ENCODE assay signal across 9 cellular contexts in the genomic region with DNA sequence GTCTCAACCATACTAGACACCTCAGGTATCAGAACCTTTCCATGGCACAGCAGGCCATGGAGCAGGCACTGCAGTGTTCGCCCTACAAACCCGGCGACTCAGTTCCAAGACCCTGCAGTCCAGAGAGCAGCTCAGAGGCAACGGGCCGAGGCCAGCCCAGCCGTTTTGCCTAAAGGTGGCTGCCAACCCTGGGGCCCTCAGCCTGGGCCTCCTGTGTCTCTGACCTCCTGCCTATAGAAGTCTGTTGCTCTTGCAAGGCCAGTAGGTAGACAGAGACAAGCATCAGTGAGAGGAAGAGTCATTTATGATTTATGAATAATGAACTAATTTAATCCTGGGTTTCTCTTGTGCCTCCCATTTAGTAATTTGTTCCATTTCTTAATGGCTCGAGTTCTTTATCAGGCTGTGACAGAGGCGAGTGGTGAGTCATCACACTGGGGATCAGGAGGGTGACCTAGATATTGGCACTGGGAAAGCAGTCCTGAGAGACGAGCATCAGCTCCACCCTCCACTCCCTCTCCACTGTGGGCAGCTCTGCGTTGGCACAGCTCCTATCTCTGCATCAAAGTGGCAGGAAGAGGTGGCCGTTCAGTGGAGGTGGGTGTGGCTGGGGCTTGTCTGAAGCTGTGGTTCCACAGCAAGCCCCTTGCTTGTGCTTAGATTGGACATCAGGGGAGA.
DNase-seq lines count a peak whose midpoint lies in the region; ATAC-seq and TF ChIP-seq lines count a peak whose summit lies in the region.
"Had no signal": no experiment of that assay in that cellular context is flagged by ENCODE, and none has a peak within 500 bp of the region (broad histone marks: within the 10 kb centered on the region; RNA-seq: fewer than 3 reads in every experiment).

No MANE protein-coding gene starts in this region.

- no peak for TF ChIP-seq POLR2A in GM18505 (IDR thresholded peaks at IDR 0.05; ENCODE audit: borderline replicate concordance, extremely low read depth, insufficient read depth, insufficient read length)

- ATAC-seq in GM21526 (IDR thresholded peaks at IDR 0.05; ENCODE audit: low FRiP score, unreplicated experiment) (no peak), GM18505 (IDR thresholded peaks at IDR 0.05; ENCODE audit: unreplicated experiment) (no peak)

- peaks cover 10% of the 10 kb centered on the region for H3K4me1 Mint-ChIP-seq in activated naive CD4-positive, alpha-beta T cell treated with anti-CD3 and anti-CD28 coated beads, Interleukin-2, amount 10 ng/mL, durations not matched to agents 7 days and 5 days
- peaks cover 39% of the 10 kb centered on the region for H3K4me1 Mint-ChIP-seq in stimulated activated naive CD8-positive, alpha-beta T cell treated with anti-CD3 and anti-CD28 coated beads, Interleukin-15, Interleukin-2, amounts not matched to agents 100 ng/mL and 50 ng/mL, for 24 hours (ENCODE audit: low read depth)

- no peak overlapping the region for H3K4me3 Mint-ChIP-seq in activated naive CD4-positive, alpha-beta T cell treated with anti-CD3 and anti-CD28 coated beads, Interleukin-2, amount 10 ng/mL, durations not matched to agents 7 days and 5 days
- no peak overlapping the region for H3K4me3 Mint-ChIP-seq in stimulated activated naive CD8-positive, alpha-beta T cell treated with anti-CD3 and anti-CD28 coated beads, Interleukin-15, Interleukin-2, amounts not matched to agents 100 ng/mL and 50 ng/mL, for 24 hours

- peaks cover 40% of the 10 kb centered on the region for H3K27me3 Mint-ChIP-seq in activated naive CD4-positive, alpha-beta T cell treated with anti-CD3 and anti-CD28 coated beads, Interleukin-2, amount 10 ng/mL, durations not matched to agents 7 days and 5 days
- peaks cover 13% of the 10 kb centered on the region for H3K27me3 Mint-ChIP-seq in stimulated activated naive CD8-positive, alpha-beta T cell treated with anti-CD3 and anti-CD28 coated beads, Interleukin-15, Interleukin-2, amounts not matched to agents 100 ng/mL and 50 ng/mL, for 24 hours

- H3K27ac Mint-ChIP-seq in activated naive CD4-positive, alpha-beta T cell treated with anti-CD3 and anti-CD28 coated beads, Interleukin-2, amount 10 ng/mL, durations not matched to agents 7 days and 5 days, result no peak overlapping the region
- H3K27ac Mint-ChIP-seq in stimulated activated naive CD8-positive, alpha-beta T cell treated with anti-CD3 and anti-CD28 coated beads, Interleukin-15, Interleukin-2, amounts not matched to agents 100 ng/mL and 50 ng/mL, for 24 hours, result peak overlapping the region; percentile 65

- peak; percentile 55 for DNase-seq in stimulated activated naive CD4-positive, alpha-beta T cell treated with Interleukin-2 at 50 U/mL for 16 hours (lab: John Stamatoyannopoulos, UW)
- no peak for DNase-seq in stimulated activated naive CD4-positive, alpha-beta T cell (lab: John Stamatoyannopoulos, UW)
- DNase-seq in activated naive CD4-positive, alpha-beta T cell treated with anti-CD3 and anti-CD28 coated beads, Interleukin-2, amount 10 ng/mL, durations not matched to agents 7 days and 5 days, result peak; percentile 31
- DNase-seq in iris pigment epithelial cell (ENCODE audit: low read depth), result peak; percentile 39
- no peak for DNase-seq in NCI-H446 (lab: John Stamatoyannopoulos, UW)

- CTCF ChIA-PET in activated naive CD4-positive, alpha-beta T cell treated with anti-CD3 and anti-CD28 coated beads, Interleukin-2, amount 10 ng/mL, durations not matched to agents 7 days and 5 days (lab: Charles Lee), result no interaction called here

- H3K9me3 Mint-ChIP-seq in activated naive CD4-positive, alpha-beta T cell treated with anti-CD3 and anti-CD28 coated beads, Interleukin-2, amount 10 ng/mL, durations not matched to agents 7 days and 5 days, result no peaks in the 10 kb centered on the region
- no peaks in the 10 kb centered on the region for H3K9me3 Mint-ChIP-seq in stimulated activated naive CD8-positive, alpha-beta T cell treated with anti-CD3 and anti-CD28 coated beads, Interleukin-15, Interleukin-2, amounts not matched to agents 100 ng/mL and 50 ng/mL, for 24 hours
- H3K9me3 Mint-ChIP-seq: naive thymus-derived CD8-positive, alpha-beta T cell had no signal

- H3K36me3 Mint-ChIP-seq in activated naive CD4-positive, alpha-beta T cell treated with anti-CD3 and anti-CD28 coated beads, Interleukin-2, amount 10 ng/mL, durations not matched to agents 7 days and 5 days, result no peaks in the 10 kb centered on the region
- no peaks in the 10 kb centered on the region for H3K36me3 Mint-ChIP-seq in stimulated activated naive CD8-positive, alpha-beta T cell treated with anti-CD3 and anti-CD28 coated beads, Interleukin-15, Interleukin-2, amounts not matched to agents 100 ng/mL and 50 ng/mL, for 24 hours (ENCODE audit: low read depth)
- H3K36me3 Mint-ChIP-seq: naive thymus-derived CD8-positive, alpha-beta T cell had no signal

Comparison
In these comparisons a context has a peak if more than half of its experiments do, and no peak if none do; other contexts are left out.
1. DNase-seq: peak in stimulated activated naive CD4-positive, alpha-beta T cell treated with Interleukin-2 at 50 U/mL for 16 hours (single experiment), activated naive CD4-positive, alpha-beta T cell treated with anti-CD3 and anti-CD28 coated beads, Interleukin-2, amount 10 ng/mL, durations not matched to agents 7 days and 5 days (single experiment) and iris pigment epithelial cell (single experiment); none in stimulated activated naive CD4-positive, alpha-beta T cell (0 of 6) and NCI-H446 (0 of 2).